In the genomic region with DNA sequence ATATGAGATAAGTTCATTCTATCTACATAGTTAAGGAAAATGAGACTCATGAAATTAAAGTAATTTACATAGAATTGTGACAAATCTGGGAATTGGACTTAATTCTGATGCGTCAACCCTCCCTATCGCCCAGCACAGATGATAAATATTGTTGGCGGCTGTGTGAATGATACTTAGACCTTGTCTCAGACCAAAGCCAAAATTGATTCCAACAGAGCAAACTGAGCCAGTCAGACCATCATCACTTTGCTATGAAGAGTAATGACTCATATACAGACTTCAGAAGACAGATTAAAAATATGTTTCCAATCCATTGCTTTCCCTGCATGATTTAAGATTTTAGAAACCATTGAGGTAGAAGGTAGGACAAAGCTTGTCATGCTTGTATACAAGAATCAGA, we compare ENCODE assay signal across 9 cellular contexts.
"Had no signal": no experiment of that assay in that cellular context is flagged by ENCODE, and none has a peak within 500 bp of the region (broad histone marks: within the 10 kb centered on the region; RNA-seq: fewer than 3 reads in every experiment).

No MANE protein-coding gene starts in this region.

- H2AFZ ChIP-seq: GM23248 had no signal

- ATAC-seq: HCT116, HepG2 had no signal

- H3K9ac ChIP-seq: GM23248 had no signal

- H3K4me3 ChIP-seq: GM23248, HAP-1 had no signal

- H3K36me3 Mint-ChIP-seq: IgD-negative memory B cell had no signal

- H3K4me3 Mint-ChIP-seq: HFFc6, IgD-negative memory B cell had no signal

- H3K4me1 Mint-ChIP-seq: IgD-negative memory B cell had no signal

- H3K9me3 ChIP-seq: HAP-1 had no signal

- DNase-seq: GM23248, GOT3, H7, HFFc6 had no signal

- H3K27ac Mint-ChIP-seq: HFFc6, IgD-negative memory B cell had no signal

- H3K27me3 Mint-ChIP-seq: IgD-negative memory B cell had no signal

- H3K36me3 ChIP-seq: HAP-1 had no signal

- H3K27ac ChIP-seq: GM23248, HL-60 had no signal
